10 cellular contexts compared by ENCODE assay signal in the genomic region with DNA sequence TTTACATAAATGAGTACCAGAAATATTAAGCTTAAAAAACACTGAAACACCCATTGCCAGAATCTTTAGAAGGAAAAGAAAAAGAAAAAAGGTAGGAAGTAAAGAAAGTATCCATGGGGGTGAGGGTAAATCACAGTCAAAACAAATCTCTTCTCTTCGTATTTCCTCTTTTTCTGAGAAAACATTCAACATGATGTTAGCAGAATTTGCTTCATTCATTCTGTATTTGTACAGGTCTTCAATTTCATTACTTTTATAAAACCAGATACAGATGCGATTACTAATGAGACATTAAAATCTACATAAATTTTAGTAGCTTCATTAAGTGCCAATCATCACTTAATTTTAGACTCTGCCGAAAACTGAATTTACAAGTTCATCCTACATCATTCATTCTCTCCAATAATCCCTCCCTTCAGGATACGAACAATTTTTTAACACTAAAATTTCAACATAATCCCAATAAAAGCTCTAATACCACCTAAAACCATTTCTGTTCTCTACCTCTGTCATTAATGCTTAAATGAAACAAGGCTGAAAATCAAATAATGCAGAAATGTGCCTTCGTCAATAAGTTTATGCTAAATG. TPM values are rescaled to one million over a fixed set of nuclear protein-coding genes. Genes with fewer than 3 reads are reported as not detected.
DNase-seq lines count a peak whose midpoint lies in the region; ATAC-seq and TF ChIP-seq lines count a peak whose summit lies in the region.
"Had no signal": no experiment of that assay in that cellular context is flagged by ENCODE, and none has a peak within 500 bp of the region (broad histone marks: within the 10 kb centered on the region; RNA-seq: fewer than 3 reads in every experiment).

No MANE protein-coding gene starts in this region.

- H3K27me3 ChIP-seq in PC-3 (ENCODE audit: low read length) (no peaks in the 10 kb centered on the region), esophagus muscularis mucosa (no peaks in the 10 kb centered on the region), stomach (no peaks in the 10 kb centered on the region), BE2C (peaks cover 87% of the 10 kb centered on the region)

- peaks cover 37% of the 10 kb centered on the region for H3K36me3 Mint-ChIP-seq in activated CD8-positive, alpha-beta memory T cell treated with anti-CD3 and anti-CD28 coated beads, Interleukin-2, amount 10 ng/mL, durations not matched to agents 7 days and 5 days

- no peaks in the 10 kb centered on the region for H3K27me3 Mint-ChIP-seq in activated CD8-positive, alpha-beta memory T cell treated with anti-CD3 and anti-CD28 coated beads, Interleukin-2, amount 10 ng/mL, durations not matched to agents 7 days and 5 days

- H4K20me1 ChIP-seq in PC-3 (ENCODE audit: low read length) = peaks cover 81% of the 10 kb centered on the region

- 47% methylated on average over 5 of the region's 5 CpGs for WGBS in esophagus muscularis mucosa
- WGBS in stomach, 5 donors = 56 to 71% (median 65%) methylated on average over 5 of the region's 5 CpGs

- no peak for TF ChIP-seq POLR2A in esophagus muscularis mucosa (IDR thresholded peaks at IDR 0.05; ENCODE audit: low read depth)
- no peak for TF ChIP-seq POLR2A in stomach (IDR thresholded peaks at IDR 0.05)

- POLR2A ChIA-PET in PC-3 (lab: Charles Lee; ENCODE audit: unreplicated experiment) = no interaction called here

- peak overlapping the region; percentile 39 for H3K9ac ChIP-seq in PC-3 (ENCODE audit: low read length)

- peak overlapping the region; percentile 48 for H3K27ac ChIP-seq in PC-3 (ENCODE audit: low read length)
- H3K27ac ChIP-seq in esophagus muscularis mucosa (replicated peaks in 1 of 4) = peak overlapping the region in 1 of 4 donors; percentile 15
- no peak overlapping the region for H3K27ac ChIP-seq in stomach
- H3K27ac ChIP-seq: C4-2B had no signal

- H3K4me2 ChIP-seq in PC-3 (ENCODE audit: low read length) = peak overlapping the region; percentile 98

- CTCF ChIA-PET in activated CD8-positive, alpha-beta memory T cell treated with anti-CD3 and anti-CD28 coated beads, Interleukin-2, amount 10 ng/mL, durations not matched to agents 7 days and 5 days (lab: Charles Lee) = interaction anchor here (0.7 to 2.2 kb wide), 4 partner anchors 8 to 697 kb away, joined by 3 to 6 read pairs (median 4); no protein-coding TSS in a partner anchor
- CTCF ChIA-PET in PC-3 (lab: Charles Lee) = interaction anchor here (0.7 kb wide), 1 partner anchor 314 kb away, joined by 3 read pairs; no protein-coding TSS in a partner anchor

- peaks cover 71% of the 10 kb centered on the region for H3K4me1 ChIP-seq in PC-3 (ENCODE audit: insufficient read depth, low read length)
- peaks cover 49 to 94% (median 82%) of the 10 kb centered on the region in 4 donors for H3K4me1 ChIP-seq in esophagus muscularis mucosa
- peaks cover 17 to 100% (median 75%) of the 10 kb centered on the region in 4 donors for H3K4me1 ChIP-seq in stomach
- H3K4me1 ChIP-seq in BE2C = no peaks in the 10 kb centered on the region

- no peak for ATAC-seq in activated CD8-positive, alpha-beta memory T cell treated with anti-CD3 and anti-CD28 coated beads, Interleukin-2, amount 10 ng/mL, durations not matched to agents 7 days and 5 days
- ATAC-seq in PC-3 = no peak
- no peak for ATAC-seq in GM18873 (IDR thresholded peaks at IDR 0.05; ENCODE audit: low FRiP score, unreplicated experiment)

- H3K4me3 Mint-ChIP-seq in activated CD8-positive, alpha-beta memory T cell treated with anti-CD3 and anti-CD28 coated beads, Interleukin-2, amount 10 ng/mL, durations not matched to agents 7 days and 5 days = peak overlapping the region; percentile 57

- peaks cover 11% of the 10 kb centered on the region for H3K36me3 ChIP-seq in PC-3 (ENCODE audit: low read depth, low read length)
- no peaks in the 10 kb centered on the region for H3K36me3 ChIP-seq in esophagus muscularis mucosa
- H3K36me3 ChIP-seq in stomach = peaks cover 0 to 9% (median 0%) of the 10 kb centered on the region in 4 donors
- no peaks in the 10 kb centered on the region for H3K36me3 ChIP-seq in BE2C

- intact Hi-C loops in PC-3 (cut with micrococcal nuclease) = loop anchor here (10.0 kb wide), 1 partner anchor 292 kb away; no protein-coding TSS in a partner anchor
- intact Hi-C loops in esophagus muscularis mucosa (cut with DNase I) = no loop called here
- intact Hi-C loops in stomach (cut with DNase I; ENCODE audit: low total_unique reads) = no loop called here

- H3K9me2 ChIP-seq in PC-3 (replicated peaks; ENCODE audit: low read length) = no peaks in the 10 kb centered on the region

- peaks cover 56% of the 10 kb centered on the region for H3K4me1 Mint-ChIP-seq in activated CD8-positive, alpha-beta memory T cell treated with anti-CD3 and anti-CD28 coated beads, Interleukin-2, amount 10 ng/mL, durations not matched to agents 7 days and 5 days

- no peak overlapping the region for H3K27ac Mint-ChIP-seq in activated CD8-positive, alpha-beta memory T cell treated with anti-CD3 and anti-CD28 coated beads, Interleukin-2, amount 10 ng/mL, durations not matched to agents 7 days and 5 days

- no peaks in the 10 kb centered on the region for H3F3A ChIP-seq in PC-3 (ENCODE audit: low read length, unreplicated experiment)

- H2AFZ ChIP-seq in PC-3 (ENCODE audit: low read length) = no peak overlapping the region

- TF ChIP-seq CTCF in PC-3 (conservative IDR thresholded peaks at IDR 0.05; ENCODE audit: low read depth, low read length) (no peak), esophagus muscularis mucosa (IDR thresholded peaks at IDR 0.05) (no peak), stomach (IDR thresholded peaks at IDR 0.05) (no peak), BE2C (IDR thresholded peaks at IDR 0.05; ENCODE audit: low read depth, low read length) (no peak)

- DNase-seq in activated CD8-positive, alpha-beta memory T cell treated with anti-CD3 and anti-CD28 coated beads, Interleukin-2, amount 10 ng/mL, durations not matched to agents 7 days and 5 days = no peak
- DNase-seq in activated CD8-positive, alpha-beta memory T cell treated with anti-CD3 and anti-CD28 coated beads, Interleukin-2, amount 50 U/mL, for 48 hours = no peak
- DNase-seq in PC-3 = no peak
- no peak for DNase-seq in esophagus muscularis mucosa (ENCODE audit: extremely low spot score)
- DNase-seq in stomach = no peak
- no peak for DNase-seq in BE2C
- no peak for DNase-seq in GOT3 (lab: John Stamatoyannopoulos, UW)
- DNase-seq: glutamatergic neuron had no signal

- TF ChIP-seq EP300 in esophagus muscularis mucosa (IDR thresholded peaks at IDR 0.05) = no peak
- TF ChIP-seq EP300 in stomach (IDR thresholded peaks at IDR 0.05) = no peak

- H3K9me3 Mint-ChIP-seq in activated CD8-positive, alpha-beta memory T cell treated with anti-CD3 and anti-CD28 coated beads, Interleukin-2, amount 10 ng/mL, durations not matched to agents 7 days and 5 days (ENCODE audit: low read depth) = no peaks in the 10 kb centered on the region

- peaks cover 100% of the 10 kb centered on the region for H3K79me2 ChIP-seq in PC-3 (ENCODE audit: low read length)

- H3K4me3 ChIP-seq in PC-3 (ENCODE audit: low read length) (peak overlapping the region; percentile 92), esophagus muscularis mucosa (peak overlapping the region; percentile 82 to 92 (median 88)), stomach (peak overlapping the region; percentile 6 to 79 (median 42)), BE2C (ENCODE audit: low read depth, low read length) (no peak overlapping the region)

- H3K9me3 ChIP-seq in PC-3 (ENCODE audit: low read length) (no peaks in the 10 kb centered on the region), esophagus muscularis mucosa (no peaks in the 10 kb centered on the region), stomach (no peaks in the 10 kb centered on the region), BE2C (no peaks in the 10 kb centered on the region)

- BruUV-seq in PC-3 (replicated peaks; lab: Mats Ljungman, UMichigan) = no TSS peak

RNA-seq across cellular contexts. Expression of gene NR3C1, which starts 7.0 kb away (rescaled TPM):
- 10 to 100 TPM; 66.2 to 77.9 TPM for total RNA-seq in activated CD8-positive, alpha-beta memory T cell treated with anti-CD3 and anti-CD28 coated beads, Interleukin-2, amount 10 ng/mL, durations not matched to agents 7 days and 5 days
- total RNA-seq in PC-3 (2014; rRNA removed) (13.0 and 14.5 TPM in 2 replicates), esophagus muscularis mucosa (10 to 100 TPM; 79.2 to 92.3 (median 89.3) TPM), stomach (10 to 100 TPM in 4 of 5 donors, 1 to 10 TPM in 1; 6.4 to 82.8 (median 52.6) TPM)
- polyA plus RNA-seq in stomach = 10 to 100 TPM; 11.5 to 18.6 (median 12.9) TPM
- 0.39 TPM for polyA plus RNA-seq in BE2C (2012; ENCODE audit: insufficient read depth, insufficient read length, low read depth)
